ENCODE assay signal across 1 cellular context in the genomic region with DNA sequence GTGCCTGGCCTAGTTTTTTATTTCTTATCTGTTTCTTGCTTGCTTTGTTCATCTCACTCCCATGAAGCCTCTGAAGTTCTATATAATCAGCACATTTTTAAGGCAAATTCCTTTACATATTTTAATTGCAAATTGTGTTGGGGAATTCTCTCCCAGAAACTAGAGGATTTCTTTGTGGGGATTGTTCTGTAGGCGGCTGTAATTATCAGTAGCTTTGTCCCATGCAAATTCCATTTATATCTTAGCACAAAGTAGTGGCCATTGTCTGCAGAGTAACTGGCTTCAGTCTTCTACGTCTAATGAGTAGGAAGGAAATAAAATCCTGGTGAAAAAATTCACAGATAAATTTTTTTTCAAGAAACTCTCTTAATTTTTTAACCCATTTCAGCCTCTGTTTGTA.
TF ChIP-seq lines count a peak whose summit lies in the region.

No MANE protein-coding gene starts in this region.

TF ChIP-seq in GM23338, 12 proteins besides CTCF, POLR2A, EP300 and RAD21 (continued from another document):
- TF ChIP-seq, protein P1, sequence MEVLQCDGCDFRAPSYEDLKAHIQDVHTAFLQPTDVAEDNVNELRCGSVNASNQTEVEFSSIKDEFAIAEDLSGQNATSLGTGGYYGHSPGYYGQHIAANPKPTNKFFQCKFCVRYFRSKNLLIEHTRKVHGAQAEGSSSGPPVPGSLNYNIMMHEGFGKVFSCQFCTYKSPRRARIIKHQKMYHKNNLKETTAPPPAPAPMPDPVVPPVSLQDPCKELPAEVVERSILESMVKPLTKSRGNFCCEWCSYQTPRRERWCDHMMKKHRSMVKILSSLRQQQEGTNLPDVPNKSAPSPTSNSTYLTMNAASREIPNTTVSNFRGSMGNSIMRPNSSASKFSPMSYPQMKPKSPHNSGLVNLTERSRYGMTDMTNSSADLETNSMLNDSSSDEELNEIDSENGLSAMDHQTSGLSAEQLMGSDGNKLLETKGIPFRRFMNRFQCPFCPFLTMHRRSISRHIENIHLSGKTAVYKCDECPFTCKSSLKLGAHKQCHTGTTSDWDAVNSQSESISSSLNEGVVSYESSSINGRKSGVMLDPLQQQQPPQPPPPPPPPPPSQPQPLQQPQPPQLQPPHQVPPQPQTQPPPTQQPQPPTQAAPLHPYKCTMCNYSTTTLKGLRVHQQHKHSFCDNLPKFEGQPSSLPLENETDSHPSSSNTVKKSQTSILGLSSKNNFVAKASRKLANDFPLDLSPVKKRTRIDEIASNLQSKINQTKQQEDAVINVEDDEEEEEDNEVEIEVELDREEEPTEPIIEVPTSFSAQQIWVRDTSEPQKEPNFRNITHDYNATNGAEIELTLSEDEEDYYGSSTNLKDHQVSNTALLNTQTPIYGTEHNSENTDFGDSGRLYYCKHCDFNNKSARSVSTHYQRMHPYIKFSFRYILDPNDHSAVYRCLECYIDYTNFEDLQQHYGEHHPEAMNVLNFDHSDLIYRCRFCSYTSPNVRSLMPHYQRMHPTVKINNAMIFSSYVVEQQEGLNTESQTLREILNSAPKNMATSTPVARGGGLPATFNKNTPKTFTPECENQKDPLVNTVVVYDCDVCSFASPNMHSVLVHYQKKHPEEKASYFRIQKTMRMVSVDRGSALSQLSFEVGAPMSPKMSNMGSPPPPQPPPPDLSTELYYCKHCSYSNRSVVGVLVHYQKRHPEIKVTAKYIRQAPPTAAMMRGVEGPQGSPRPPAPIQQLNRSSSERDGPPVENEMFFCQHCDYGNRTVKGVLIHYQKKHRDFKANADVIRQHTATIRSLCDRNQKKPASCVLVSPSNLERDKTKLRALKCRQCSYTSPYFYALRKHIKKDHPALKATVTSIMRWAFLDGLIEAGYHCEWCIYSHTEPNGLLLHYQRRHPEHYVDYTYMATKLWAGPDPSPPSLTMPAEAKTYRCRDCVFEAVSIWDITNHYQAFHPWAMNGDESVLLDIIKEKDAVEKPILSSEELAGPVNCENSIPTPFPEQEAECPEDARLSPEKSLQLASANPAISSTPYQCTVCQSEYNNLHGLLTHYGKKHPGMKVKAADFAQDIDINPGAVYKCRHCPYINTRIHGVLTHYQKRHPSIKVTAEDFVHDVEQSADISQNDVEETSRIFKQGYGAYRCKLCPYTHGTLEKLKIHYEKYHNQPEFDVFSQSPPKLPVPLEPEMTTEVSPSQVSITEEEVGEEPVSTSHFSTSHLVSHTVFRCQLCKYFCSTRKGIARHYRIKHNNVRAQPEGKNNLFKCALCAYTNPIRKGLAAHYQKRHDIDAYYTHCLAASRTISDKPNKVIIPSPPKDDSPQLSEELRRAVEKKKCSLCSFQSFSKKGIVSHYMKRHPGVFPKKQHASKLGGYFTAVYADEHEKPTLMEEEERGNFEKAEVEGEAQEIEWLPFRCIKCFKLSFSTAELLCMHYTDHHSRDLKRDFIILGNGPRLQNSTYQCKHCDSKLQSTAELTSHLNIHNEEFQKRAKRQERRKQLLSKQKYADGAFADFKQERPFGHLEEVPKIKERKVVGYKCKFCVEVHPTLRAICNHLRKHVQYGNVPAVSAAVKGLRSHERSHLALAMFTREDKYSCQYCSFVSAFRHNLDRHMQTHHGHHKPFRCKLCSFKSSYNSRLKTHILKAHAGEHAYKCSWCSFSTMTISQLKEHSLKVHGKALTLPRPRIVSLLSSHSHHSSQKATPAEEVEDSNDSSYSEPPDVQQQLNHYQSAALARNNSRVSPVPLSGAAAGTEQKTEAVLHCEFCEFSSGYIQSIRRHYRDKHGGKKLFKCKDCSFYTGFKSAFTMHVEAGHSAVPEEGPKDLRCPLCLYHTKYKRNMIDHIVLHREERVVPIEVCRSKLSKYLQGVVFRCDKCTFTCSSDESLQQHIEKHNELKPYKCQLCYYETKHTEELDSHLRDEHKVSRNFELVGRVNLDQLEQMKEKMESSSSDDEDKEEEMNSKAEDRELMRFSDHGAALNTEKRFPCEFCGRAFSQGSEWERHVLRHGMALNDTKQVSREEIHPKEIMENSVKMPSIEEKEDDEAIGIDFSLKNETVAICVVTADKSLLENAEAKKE (CRISPR knock-in tag; IDR thresholded peaks at IDR 0.05), result no peak
- TF ChIP-seq CREB1 (CRISPR knock-in tag; IDR thresholded peaks at IDR 0.05; ENCODE audit: low read depth) (no peak), ZNF331 (CRISPR knock-in tag; IDR thresholded peaks at IDR 0.05; ENCODE audit: low read depth) (no peak), POLR2AphosphoS5 (IDR thresholded peaks at IDR 0.05; ENCODE audit: low read depth) (no peak), REST (IDR thresholded peaks at IDR 0.05; ENCODE audit: unreplicated experiment) (no peak), ZNF114 (CRISPR knock-in tag; IDR thresholded peaks at IDR 0.05) (no peak), NANOG (IDR thresholded peaks at IDR 0.05; ENCODE audit: borderline replicate concordance) (no peak)
- TF ChIP-seq, protein P2, sequence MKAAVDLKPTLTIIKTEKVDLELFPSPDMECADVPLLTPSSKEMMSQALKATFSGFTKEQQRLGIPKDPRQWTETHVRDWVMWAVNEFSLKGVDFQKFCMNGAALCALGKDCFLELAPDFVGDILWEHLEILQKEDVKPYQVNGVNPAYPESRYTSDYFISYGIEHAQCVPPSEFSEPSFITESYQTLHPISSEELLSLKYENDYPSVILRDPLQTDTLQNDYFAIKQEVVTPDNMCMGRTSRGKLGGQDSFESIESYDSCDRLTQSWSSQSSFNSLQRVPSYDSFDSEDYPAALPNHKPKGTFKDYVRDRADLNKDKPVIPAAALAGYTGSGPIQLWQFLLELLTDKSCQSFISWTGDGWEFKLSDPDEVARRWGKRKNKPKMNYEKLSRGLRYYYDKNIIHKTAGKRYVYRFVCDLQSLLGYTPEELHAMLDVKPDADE (IDR thresholded peaks at IDR 0.05), result no peak
